In the genomic region with DNA sequence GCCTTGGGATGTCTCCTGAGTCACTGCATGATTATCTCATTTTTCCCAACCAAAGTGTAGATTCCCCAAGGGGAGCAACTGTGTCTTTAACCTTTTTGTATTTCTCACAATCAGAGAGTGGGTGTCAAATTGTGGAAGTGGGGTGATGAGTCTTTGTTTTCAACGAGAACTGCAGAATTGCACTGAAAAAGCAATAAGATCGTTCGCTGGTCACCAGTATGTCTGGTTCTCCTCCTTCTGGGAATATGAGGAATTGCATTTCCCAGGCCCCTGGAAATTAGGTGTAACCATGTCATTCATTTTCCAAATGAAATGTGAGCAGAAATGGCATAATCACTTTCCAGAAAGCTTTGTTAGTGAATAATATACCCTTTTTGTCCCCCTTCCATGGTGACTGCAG, we compare ENCODE assay signal across 2 cellular contexts.
TF ChIP-seq lines count a peak whose summit lies in the region.

No MANE protein-coding gene starts in this region.

TF ChIP-seq in SK-N-SH, 30 proteins besides CTCF, POLR2A, EP300 and RAD21 (continued from another document):
- TF ChIP-seq, protein P1, sequence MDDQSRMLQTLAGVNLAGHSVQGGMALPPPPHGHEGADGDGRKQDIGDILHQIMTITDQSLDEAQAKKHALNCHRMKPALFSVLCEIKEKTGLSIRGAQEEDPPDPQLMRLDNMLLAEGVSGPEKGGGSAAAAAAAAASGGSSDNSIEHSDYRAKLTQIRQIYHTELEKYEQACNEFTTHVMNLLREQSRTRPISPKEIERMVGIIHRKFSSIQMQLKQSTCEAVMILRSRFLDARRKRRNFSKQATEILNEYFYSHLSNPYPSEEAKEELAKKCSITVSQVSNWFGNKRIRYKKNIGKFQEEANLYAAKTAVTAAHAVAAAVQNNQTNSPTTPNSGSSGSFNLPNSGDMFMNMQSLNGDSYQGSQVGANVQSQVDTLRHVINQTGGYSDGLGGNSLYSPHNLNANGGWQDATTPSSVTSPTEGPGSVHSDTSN (IDR thresholded peaks at IDR 0.05) = no peak
- TF ChIP-seq GATA2 (CRISPR knock-in tag; IDR thresholded peaks at IDR 0.05) = no peak
- no peak for TF ChIP-seq FOSL2 (IDR thresholded peaks at IDR 0.05; ENCODE audit: borderline replicate concordance, low read depth)
- no peak for TF ChIP-seq EZH2phosphoT487 (IDR thresholded peaks at IDR 0.05; ENCODE audit: borderline replicate concordance, low read depth)
- no peak for TF ChIP-seq REST (IDR thresholded peaks at IDR 0.05; ENCODE audit: low read depth, low read length)
- no peak for TF ChIP-seq GABPA (IDR thresholded peaks at IDR 0.05; ENCODE audit: low read depth)

TF ChIP-seq in SK-N-SH treated with all-trans-retinoic acid at 6 μM for 48 hours, 23 proteins besides CTCF, POLR2A, EP300 and RAD21 (continued from another document):
- TF ChIP-seq PATZ1 (CRISPR knock-in tag; IDR thresholded peaks at IDR 0.05; ENCODE audit: borderline replicate concordance) (no peak), RARB (CRISPR knock-in tag; IDR thresholded peaks at IDR 0.05) (no peak), ZNF70 (CRISPR knock-in tag; IDR thresholded peaks at IDR 0.05) (no peak), ARNTL (CRISPR knock-in tag; IDR thresholded peaks at IDR 0.05; ENCODE audit: borderline replicate concordance, low read depth) (no peak), ZNF565 (CRISPR knock-in tag; conservative IDR thresholded peaks at IDR 0.05; ENCODE audit: low read depth) (no peak)
- TF ChIP-seq, protein P2, sequence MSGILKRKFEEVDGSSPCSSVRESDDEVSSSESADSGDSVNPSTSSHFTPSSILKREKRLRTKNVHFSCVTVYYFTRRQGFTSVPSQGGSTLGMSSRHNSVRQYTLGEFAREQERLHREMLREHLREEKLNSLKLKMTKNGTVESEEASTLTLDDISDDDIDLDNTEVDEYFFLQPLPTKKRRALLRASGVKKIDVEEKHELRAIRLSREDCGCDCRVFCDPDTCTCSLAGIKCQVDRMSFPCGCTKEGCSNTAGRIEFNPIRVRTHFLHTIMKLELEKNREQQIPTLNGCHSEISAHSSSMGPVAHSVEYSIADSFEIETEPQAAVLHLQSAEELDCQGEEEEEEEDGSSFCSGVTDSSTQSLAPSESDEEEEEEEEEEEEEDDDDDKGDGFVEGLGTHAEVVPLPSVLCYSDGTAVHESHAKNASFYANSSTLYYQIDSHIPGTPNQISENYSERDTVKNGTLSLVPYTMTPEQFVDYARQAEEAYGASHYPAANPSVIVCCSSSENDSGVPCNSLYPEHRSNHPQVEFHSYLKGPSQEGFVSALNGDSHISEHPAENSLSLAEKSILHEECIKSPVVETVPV (CRISPR knock-in tag; IDR thresholded peaks at IDR 0.05) = no peak
TF ChIP-seq in SK-N-SH treated with all-trans-retinoic acid at 6 μM for 48 hours: peak in this region for 0.
